ENCODE assay signal across 10 cellular contexts in the genomic region with DNA sequence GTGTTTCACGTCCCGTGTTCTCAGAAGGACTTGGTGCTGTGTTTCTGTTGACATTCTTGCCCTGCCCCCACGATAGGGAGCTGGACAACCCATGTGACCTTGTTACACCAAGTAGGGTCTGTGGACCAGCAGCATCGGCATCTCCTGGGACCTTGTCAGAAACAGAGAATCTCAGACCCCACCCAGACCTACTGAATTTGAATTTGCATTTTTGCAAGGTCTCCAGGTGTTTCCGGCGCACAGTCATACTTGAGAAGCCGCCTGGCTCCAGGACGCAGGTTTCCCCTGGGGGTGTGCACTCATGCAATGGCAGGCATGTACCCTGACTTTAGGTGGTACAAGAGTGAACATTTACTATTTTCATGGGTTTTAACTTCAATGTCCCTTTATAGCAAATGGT.
DNase-seq lines count a peak whose midpoint lies in the region; ATAC-seq, FAIRE-seq and TF ChIP-seq lines count a peak whose summit lies in the region.
"Had no signal": no experiment of that assay in that cellular context is flagged by ENCODE, and none has a peak within 500 bp of the region (broad histone marks: within the 10 kb centered on the region; RNA-seq: fewer than 3 reads in every experiment).

No MANE protein-coding gene starts in this region.

- no peaks in the 10 kb centered on the region for H3F3A ChIP-seq in PC-9 (ENCODE audit: insufficient read depth, low read depth)

- no peak for FAIRE-seq in H1 (lab: Jason Lieb, UNC)

- no peak overlapping the region for H3K23ac ChIP-seq in H1 (ENCODE audit: insufficient read length)

- peak; percentile 63 for ATAC-seq in GM18858 (IDR thresholded peaks at IDR 0.05; ENCODE audit: unreplicated experiment)
- peak; percentile 80 for ATAC-seq in GM21515 (IDR thresholded peaks at IDR 0.05; ENCODE audit: unreplicated experiment)
- ATAC-seq in HG03135 (IDR thresholded peaks at IDR 0.05; ENCODE audit: unreplicated experiment): peak; percentile 91

- H2AK5ac ChIP-seq in H1 (ENCODE audit: low read depth, low read length): no peak overlapping the region

- H3K79me2 ChIP-seq in H1 (ENCODE audit: control insufficient read depth in 1 of 2, insufficient read depth in 2 of 2, low read length in 2 of 2) (no peaks in the 10 kb centered on the region), PC-9 (ENCODE audit: low read depth) (no peaks in the 10 kb centered on the region)

- no peak overlapping the region for H2BK120ac ChIP-seq in H1 (replicated peaks; ENCODE audit: low read depth, low read length)

- TF ChIP-seq CTCF in H1 (IDR thresholded peaks at IDR 0.05; ENCODE audit: control extremely low read depth in 1 of 3, insufficient read depth in 1 of 3, low read depth in 1 of 3, low read length in 3 of 3) (no peak), PC-9 (conservative IDR thresholded peaks at IDR 0.05) (no peak), coronary artery (IDR thresholded peaks at IDR 0.05) (no peak)

- H3K56ac ChIP-seq in H1 (replicated peaks; ENCODE audit: insufficient read length, low read depth, low read length): no peak overlapping the region

- no peak overlapping the region for H2BK12ac ChIP-seq in H1 (ENCODE audit: low read depth, low read length)

- H3K4me3 ChIP-seq in H1 (ENCODE audit: extremely low read depth in 1 of 4, insufficient read depth in 2 of 4, low read depth in 3 of 4, low read length in 4 of 4) (no peak overlapping the region), PC-9 (no peak overlapping the region), coronary artery (no peak overlapping the region)

- no peak overlapping the region for H4K91ac ChIP-seq in H1 (replicated peaks; ENCODE audit: insufficient read length, low read length)

- no peak overlapping the region for H3K4ac ChIP-seq in H1 (replicated peaks; ENCODE audit: insufficient read length, low read depth, low read length)

- H3K27ac ChIP-seq in H1 (ENCODE audit: low read depth, low read length) (no peak overlapping the region), PC-9 (no peak overlapping the region), coronary artery (no peak overlapping the region)
- H3K27ac ChIP-seq: neutrophil had no signal

- intact Hi-C loops in PC-9 (cut with micrococcal nuclease; ENCODE audit: unreplicated experiment): no loop called here

- H2BK15ac ChIP-seq in H1 (ENCODE audit: low read length): no peak overlapping the region

- H3K4me2 ChIP-seq in H1 (ENCODE audit: insufficient read depth in 1 of 2, low read depth in 2 of 2, low read length in 2 of 2) (no peak overlapping the region), PC-9 (no peak overlapping the region)

- TF ChIP-seq RAD21 in H1 (IDR thresholded peaks at IDR 0.05 in 1 of 2, conservative IDR thresholded peaks at IDR 0.05 in 1 of 2; ENCODE audit: low read depth in 2 of 2, low read length in 2 of 2): no peak

- H3K9ac ChIP-seq in H1 (replicated peaks in 1 of 4; ENCODE audit: extremely low read depth in 1 of 4, low read depth in 3 of 4, low read length in 3 of 4): no peak overlapping the region

- H3K14ac ChIP-seq in H1 (ENCODE audit: insufficient read length): no peak overlapping the region

- TF ChIP-seq EP300 in H1 (IDR thresholded peaks at IDR 0.05; ENCODE audit: borderline replicate concordance in 1 of 2, low read depth in 2 of 2, low read length in 2 of 2): no peak

- POLR2A ChIA-PET in H1 (lab: Charles Lee; ENCODE audit: partially characterized antibody): interaction anchor here (0.7 kb wide), 1 partner anchor 37 kb away, joined by 3 read pairs; no protein-coding TSS in a partner anchor
- POLR2A ChIA-PET in PC-9 (lab: Charles Lee; ENCODE audit: unreplicated experiment): no interaction called here

- 0 out of 2 replicates have a peak overlapping the region, but pooled peaks have one; percentile 10 for H2BK5ac ChIP-seq in H1 (ENCODE audit: low read depth, low read length)

- H4K20me1 ChIP-seq in H1 (replicated peaks in 1 of 2; ENCODE audit: control insufficient read depth in 1 of 2, insufficient read depth in 2 of 2, low read length in 2 of 2) (no peaks in the 10 kb centered on the region), PC-9 (ENCODE audit: insufficient read depth) (no peaks in the 10 kb centered on the region)

- H3K27me3 ChIP-seq in H1 (replicated peaks in 1 of 4; ENCODE audit: control insufficient read depth in 3 of 4, extremely low read depth in 1 of 4, insufficient read depth in 3 of 4, low read length in 3 of 4) (no peaks in the 10 kb centered on the region), PC-9 (ENCODE audit: insufficient read depth, low read depth) (no peaks in the 10 kb centered on the region)

- no peaks in the 10 kb centered on the region for H3K9me3 ChIP-seq in H1 (ENCODE audit: insufficient read depth in 2 of 2, low read depth in 1 of 2, low read length in 1 of 2)
- no peaks in the 10 kb centered on the region for H3K9me3 ChIP-seq in PC-9 (ENCODE audit: insufficient read depth, low read depth)
- H3K9me3 ChIP-seq: neutrophil had no signal

- H3K9me2 ChIP-seq in PC-9 (ENCODE audit: insufficient read depth): no peaks in the 10 kb centered on the region

- H3K79me1 ChIP-seq in H1 (ENCODE audit: low read depth, low read length): no peaks in the 10 kb centered on the region

- no peak overlapping the region for H4K8ac ChIP-seq in H1 (ENCODE audit: extremely low read depth, insufficient read depth, low read length)

- H2AFZ ChIP-seq in H1 (ENCODE audit: low read length) (no peak overlapping the region), PC-9 (no peak overlapping the region)

- no peak overlapping the region for H4K5ac ChIP-seq in H1 (ENCODE audit: insufficient read length, low read depth, low read length)

- CTCF ChIA-PET in H1 (lab: Charles Lee; ENCODE audit: partially characterized antibody): interaction anchor here (0.5 to 0.9 kb wide), 2 partner anchors 257 to 543 kb away, joined by 3 to 4 read pairs; no protein-coding TSS in a partner anchor
- CTCF ChIA-PET in PC-9 (lab: Charles Lee): interaction anchor here (0.5 kb wide), 1 partner anchor 948 kb away, joined by 3 read pairs; no protein-coding TSS in a partner anchor

- no peak for TF ChIP-seq POLR2A in H1 (IDR thresholded peaks at IDR 0.05; ENCODE audit: control extremely low read depth in 1 of 2, low read depth in 2 of 2, low read length in 2 of 2)

- 94% methylated on average over 8 of the region's 8 CpGs; no CpG with 5 or more reads in 1 of the 2 experiments for WGBS in H1 (ENCODE audit: extremely low coverage in 1 of 2, insufficient coverage in 1 of 2, insufficient read length in 1 of 2, insufficient replicate concordance in 2 of 2, low coverage in 1 of 2, low lambda C conversion rate in 2 of 2, missing lambda C conversion rate in 1 of 2), 2 experiments

- H3K36me3 ChIP-seq in H1 (ENCODE audit: control insufficient read depth in 2 of 4, insufficient read depth in 4 of 4, low read length in 3 of 4): no peaks in the 10 kb centered on the region
- H3K36me3 ChIP-seq in PC-9 (ENCODE audit: low read depth): no peaks in the 10 kb centered on the region
- H3K36me3 ChIP-seq: neutrophil had no signal

- DNase-seq in H1 (ENCODE audit: low read depth in 1 of 2, low spot score in 2 of 2) (no peak), PC-9 (no peak), 8988T (no peak), coronary artery (ENCODE audit: low spot score) (no peak), dermis blood vessel endothelial cell (no peak)
- DNase-seq: activated naive CD4-positive, alpha-beta T cell treated with Interleukin-2 at 50 U/mL for 16 hours had no signal

- no TSS peak for BruUV-seq in PC-9 (replicated peaks; lab: Mats Ljungman, UMichigan)

- H2BK20ac ChIP-seq in H1 (ENCODE audit: low read length): no peak overlapping the region

- H3K23me2 ChIP-seq in H1 (ENCODE audit: low read depth, low read length): no peaks in the 10 kb centered on the region

- H3K4me1 ChIP-seq in H1 (replicated peaks in 1 of 4; ENCODE audit: control insufficient read depth in 3 of 4, insufficient read depth in 4 of 4, low read length in 3 of 4) (peaks cover 0 to 3% (median 1%) of the 10 kb centered on the region in 4 experiments; a peak in 3 of 7 replicates), PC-9 (replicated peaks; ENCODE audit: insufficient read depth) (peaks cover 9% of the 10 kb centered on the region; the same call in 1 of the 2 replicates)

- no peak overlapping the region for H3K18ac ChIP-seq in H1 (ENCODE audit: extremely low read depth, low read length)

TF ChIP-seq in H1, 55 proteins besides CTCF, POLR2A, EP300 and RAD21 (continues in another document):
- no peak for TF ChIP-seq RBBP5 (IDR thresholded peaks at IDR 0.05; ENCODE audit: borderline replicate concordance, low read depth, low read length)
- no peak for TF ChIP-seq KDM1A (IDR thresholded peaks at IDR 0.05; ENCODE audit: borderline replicate concordance, low read length)
- TF ChIP-seq, protein P1, sequence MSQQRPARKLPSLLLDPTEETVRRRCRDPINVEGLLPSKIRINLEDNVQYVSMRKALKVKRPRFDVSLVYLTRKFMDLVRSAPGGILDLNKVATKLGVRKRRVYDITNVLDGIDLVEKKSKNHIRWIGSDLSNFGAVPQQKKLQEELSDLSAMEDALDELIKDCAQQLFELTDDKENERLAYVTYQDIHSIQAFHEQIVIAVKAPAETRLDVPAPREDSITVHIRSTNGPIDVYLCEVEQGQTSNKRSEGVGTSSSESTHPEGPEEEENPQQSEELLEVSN (IDR thresholded peaks at IDR 0.05): no peak
- no peak for TF ChIP-seq RNF2 (IDR thresholded peaks at IDR 0.05; ENCODE audit: borderline replicate concordance, low read depth, low read length, missing control alignments, poor library complexity, severe bottlenecking)
- no peak for TF ChIP-seq PHF8 (conservative IDR thresholded peaks at IDR 0.05; ENCODE audit: low read depth, low read length)
- no peak for TF ChIP-seq SP1 (IDR thresholded peaks at IDR 0.05; ENCODE audit: low read depth, low read length)
- TF ChIP-seq, protein P2, sequence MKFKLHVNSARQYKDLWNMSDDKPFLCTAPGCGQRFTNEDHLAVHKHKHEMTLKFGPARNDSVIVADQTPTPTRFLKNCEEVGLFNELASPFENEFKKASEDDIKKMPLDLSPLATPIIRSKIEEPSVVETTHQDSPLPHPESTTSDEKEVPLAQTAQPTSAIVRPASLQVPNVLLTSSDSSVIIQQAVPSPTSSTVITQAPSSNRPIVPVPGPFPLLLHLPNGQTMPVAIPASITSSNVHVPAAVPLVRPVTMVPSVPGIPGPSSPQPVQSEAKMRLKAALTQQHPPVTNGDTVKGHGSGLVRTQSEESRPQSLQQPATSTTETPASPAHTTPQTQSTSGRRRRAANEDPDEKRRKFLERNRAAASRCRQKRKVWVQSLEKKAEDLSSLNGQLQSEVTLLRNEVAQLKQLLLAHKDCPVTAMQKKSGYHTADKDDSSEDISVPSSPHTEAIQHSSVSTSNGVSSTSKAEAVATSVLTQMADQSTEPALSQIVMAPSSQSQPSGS (IDR thresholded peaks at IDR 0.05; ENCODE audit: low read length): no peak
- no peak for TF ChIP-seq POLR2AphosphoS5 (IDR thresholded peaks at IDR 0.05; ENCODE audit: low read depth, low read length)
- no peak for TF ChIP-seq KDM5A (IDR thresholded peaks at IDR 0.05; ENCODE audit: low read length)
- no peak for TF ChIP-seq EZH2 (IDR thresholded peaks at IDR 0.05; ENCODE audit: low read depth, low read length, severe bottlenecking)
- TF ChIP-seq POU5F1 (IDR thresholded peaks at IDR 0.05; ENCODE audit: low read depth, low read length): no peak
